ENCODE assay signal across 1 cellular context in the genomic region with DNA sequence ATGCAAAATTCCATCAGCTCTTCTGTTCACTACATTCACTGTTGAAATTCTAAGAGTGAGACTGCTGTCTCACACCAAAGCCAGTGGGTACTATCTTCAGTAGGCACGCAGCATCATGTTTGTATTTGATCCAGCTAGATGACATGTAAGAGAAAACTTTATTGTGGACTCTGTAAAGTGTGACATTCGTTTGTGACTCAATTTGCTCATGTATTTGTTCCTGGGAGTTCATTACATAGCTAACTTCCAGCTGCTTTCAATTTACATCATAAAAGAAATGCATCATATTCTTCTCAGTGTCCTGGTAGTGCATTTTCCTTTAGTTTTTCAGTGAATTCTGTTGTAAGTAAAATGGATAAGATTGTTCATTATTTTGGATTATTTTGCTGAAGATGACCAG.
TF ChIP-seq lines count a peak whose summit lies in the region.

No MANE protein-coding gene starts in this region.

TF ChIP-seq in H1, 55 proteins besides CTCF, POLR2A, EP300 and RAD21:
- no peak for TF ChIP-seq KDM5A (IDR thresholded peaks at IDR 0.05; ENCODE audit: low read length)
- TF ChIP-seq BCL11A (IDR thresholded peaks at IDR 0.05; ENCODE audit: low read depth in 2 of 2, low read length in 2 of 2): no peak
- no peak for TF ChIP-seq CEBPB (IDR thresholded peaks at IDR 0.05; ENCODE audit: low read depth, low read length)
- TF ChIP-seq PHF8 (conservative IDR thresholded peaks at IDR 0.05; ENCODE audit: low read depth, low read length): no peak
- TF ChIP-seq CHD2 (IDR thresholded peaks at IDR 0.05; ENCODE audit: low read length): no peak
- TF ChIP-seq MAX (IDR thresholded peaks at IDR 0.05): no peak
- no peak for TF ChIP-seq RXRA (IDR thresholded peaks at IDR 0.05; ENCODE audit: insufficient read depth, low read depth, low read length)
- TF ChIP-seq TAF7 (optimal IDR thresholded peaks at IDR 0.05; ENCODE audit: borderline replicate concordance, low read depth, low read length): no peak
